1 cellular context compared by ENCODE assay signal in the genomic region with DNA sequence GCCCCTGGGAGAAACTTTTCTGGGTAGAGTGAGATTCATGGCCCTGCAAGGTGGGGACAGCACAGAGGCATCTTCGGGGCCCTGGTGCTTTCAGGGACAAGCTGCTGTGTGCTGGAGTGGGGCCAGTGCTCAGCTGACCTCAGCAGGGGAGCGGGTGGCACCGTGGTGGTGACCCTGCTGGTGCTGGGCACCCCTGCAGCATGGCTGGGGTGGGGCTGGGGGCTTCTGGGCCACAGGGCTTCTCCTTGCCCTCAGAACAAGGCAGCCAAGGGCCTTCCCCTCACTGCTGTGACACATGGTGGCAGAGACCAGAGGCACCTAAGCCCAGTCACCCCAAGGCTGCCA.
TF ChIP-seq lines count a peak whose summit lies in the region.

No MANE protein-coding gene starts in this region.

TF ChIP-seq in A549, 52 proteins besides CTCF, POLR2A, EP300 and RAD21 (continued from another document):
- no peak for TF ChIP-seq GATA3 (IDR thresholded peaks at IDR 0.05; ENCODE audit: borderline replicate concordance)
- TF ChIP-seq JUNB (IDR thresholded peaks at IDR 0.05) = no peak
- TF ChIP-seq ELK1 (IDR thresholded peaks at IDR 0.05; ENCODE audit: low read depth, low read length) = no peak
